10 cellular contexts compared by ENCODE assay signal in the genomic region with DNA sequence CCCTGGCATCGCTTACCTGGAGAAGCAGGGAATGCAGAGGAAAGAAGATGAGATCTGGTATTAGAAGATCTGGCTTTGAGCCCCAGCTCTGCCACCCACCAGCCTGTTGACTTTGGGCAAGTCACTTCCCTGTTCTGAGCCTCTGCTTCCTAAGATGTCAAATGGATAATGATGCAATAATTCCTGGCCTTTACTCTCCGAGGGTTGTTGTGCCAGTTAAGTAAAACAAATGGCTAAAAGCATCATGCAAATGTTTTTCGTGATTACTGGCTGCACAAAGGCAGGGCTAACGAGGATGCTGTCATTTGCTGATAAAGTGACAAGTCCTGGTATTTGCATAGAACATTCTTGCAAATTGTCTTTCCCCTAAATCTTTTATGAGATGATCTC. TPM values are rescaled to one million over a fixed set of nuclear protein-coding genes. Genes with fewer than 3 reads are reported as not detected.
DNase-seq lines count a peak whose midpoint lies in the region; ATAC-seq and TF ChIP-seq lines count a peak whose summit lies in the region.
"Had no signal": no experiment of that assay in that cellular context is flagged by ENCODE, and none has a peak within 500 bp of the region (broad histone marks: within the 10 kb centered on the region; RNA-seq: fewer than 3 reads in every experiment).

No MANE protein-coding gene starts in this region.

- peaks cover 36% of the 10 kb centered on the region for H3K4me1 ChIP-seq in CD4-positive, alpha-beta memory T cell (ENCODE audit: insufficient read depth, low read length)

- POLR2A ChIA-PET in CD4-positive, alpha-beta memory T cell (lab: Charles Lee; ENCODE audit: partially characterized antibody): interaction anchor here (5.8 to 9.7 kb wide), 2 partner anchors 13 to 76 kb away, joined by 157 to 225 read pairs; partner anchors contain the start of genes AP1G1 and IST1
- POLR2A ChIA-PET in naive thymus-derived CD8-positive, alpha-beta T cell (lab: Charles Lee): interaction anchor here (0.8 to 5.9 kb wide), 3 partner anchors 10 to 77 kb away, joined by 3 to 121 read pairs (median 4); partner anchors contain the start of gene IST1

- H3K27ac ChIP-seq in CD4-positive, alpha-beta memory T cell (ENCODE audit: low read depth, low read length): no peak overlapping the region

- no peaks in the 10 kb centered on the region for H3K36me3 ChIP-seq in CD4-positive, alpha-beta memory T cell (ENCODE audit: insufficient read depth, low read length)

- intact Hi-C loops in CD4-positive, alpha-beta memory T cell (cut with micrococcal nuclease): no loop called here
- intact Hi-C loops in activated T-helper 2 cell treated with anti-CD3 and anti-CD28 coated beads, Interferon-gamma antibody, Interleukin-2, Interleukin-4, amounts not matched to agents 10 μg/mL and 5 μg/mL and 100 μg/mL, durations not matched to agents 14 hours and 24 hours and 36 hours (cut with micrococcal nuclease): loop anchor here (2.0 kb wide), 1 partner anchor 76 kb away; the partner anchor contains the start of gene AP1G1

- H3K4me3 ChIP-seq in CD4-positive, alpha-beta memory T cell (ENCODE audit: low read length in 2 of 2): no peak overlapping the region
- H3K4me3 ChIP-seq in LNCaP clone FGC (ENCODE audit: low read depth, low read length): no peak overlapping the region

- no peak for ATAC-seq in naive thymus-derived CD8-positive, alpha-beta T cell
- no peak for ATAC-seq in HG03108 (IDR thresholded peaks at IDR 0.05; ENCODE audit: unreplicated experiment)
- ATAC-seq: esophagus mucosa, left colon had no signal

- H3K36me3 Mint-ChIP-seq in CD4-positive, alpha-beta memory T cell: peaks cover 0 to 26% of the 10 kb centered on the region in 2 donors
- H3K36me3 Mint-ChIP-seq in activated T-helper 2 cell treated with anti-CD3 and anti-CD28 coated beads, Interferon-gamma antibody, Interleukin-2, Interleukin-4, amounts not matched to agents 10 μg/mL and 5 μg/mL and 100 μg/mL, durations not matched to agents 14 hours and 24 hours and 36 hours (ENCODE audit: low read depth): peaks cover 8% of the 10 kb centered on the region
- H3K36me3 Mint-ChIP-seq in naive thymus-derived CD8-positive, alpha-beta T cell: no peaks in the 10 kb centered on the region

- H3K9me3 ChIP-seq in CD4-positive, alpha-beta memory T cell (ENCODE audit: control insufficient read depth in 1 of 2, low read length in 2 of 2): no peaks in the 10 kb centered on the region

- DNase-seq in CD4-positive, alpha-beta memory T cell: no peak
- DNase-seq in LNCaP clone FGC (ENCODE audit: low read depth) (peak; percentile 39), NCI-H1092 (lab: John Stamatoyannopoulos, UW) (no peak), NCI-H128 (lab: John Stamatoyannopoulos, UW; ENCODE audit: unreplicated experiment) (no peak), NCI-H1436 treated with DMSO at 0.1 percent for 48 hours (lab: John Stamatoyannopoulos, UW) (no peak)
- DNase-seq in activated T-helper 2 cell treated with anti-CD3 and anti-CD28 coated beads, Interferon-gamma antibody, Interleukin-2, Interleukin-4, amounts not matched to agents 10 μg/mL and 5 μg/mL and 100 μg/mL, durations not matched to agents 14 hours and 24 hours and 36 hours (ENCODE audit: low spot score): no peak
- DNase-seq in naive thymus-derived CD8-positive, alpha-beta T cell: no peak

- H3K4me3 Mint-ChIP-seq in CD4-positive, alpha-beta memory T cell: peak overlapping the region; percentile 92 to 99 (median 95)
- H3K4me3 Mint-ChIP-seq in activated T-helper 2 cell treated with anti-CD3 and anti-CD28 coated beads, Interferon-gamma antibody, Interleukin-2, Interleukin-4, amounts not matched to agents 10 μg/mL and 5 μg/mL and 100 μg/mL, durations not matched to agents 14 hours and 24 hours and 36 hours (ENCODE audit: low read depth): peak overlapping the region; percentile 96
- peak overlapping the region; percentile 92 to 99 (median 94) for H3K4me3 Mint-ChIP-seq in naive thymus-derived CD8-positive, alpha-beta T cell

- TF ChIP-seq CTCF in LNCaP clone FGC (IDR thresholded peaks at IDR 0.05; ENCODE audit: control insufficient read depth, extremely low read depth, insufficient read depth): no peak

- peak overlapping the region; percentile 61 to 100 (median 92) for H3K27ac Mint-ChIP-seq in CD4-positive, alpha-beta memory T cell
- no peak overlapping the region for H3K27ac Mint-ChIP-seq in activated T-helper 2 cell treated with anti-CD3 and anti-CD28 coated beads, Interferon-gamma antibody, Interleukin-2, Interleukin-4, amounts not matched to agents 10 μg/mL and 5 μg/mL and 100 μg/mL, durations not matched to agents 14 hours and 24 hours and 36 hours
- H3K27ac Mint-ChIP-seq in naive thymus-derived CD8-positive, alpha-beta T cell: peak overlapping the region in 9 of 10 donors; percentile 2 to 98 (median 78)

- H3K4me1 Mint-ChIP-seq in CD4-positive, alpha-beta memory T cell: peaks cover 29 to 45% (median 35%) of the 10 kb centered on the region in 4 donors
- H3K4me1 Mint-ChIP-seq in activated T-helper 2 cell treated with anti-CD3 and anti-CD28 coated beads, Interferon-gamma antibody, Interleukin-2, Interleukin-4, amounts not matched to agents 10 μg/mL and 5 μg/mL and 100 μg/mL, durations not matched to agents 14 hours and 24 hours and 36 hours (ENCODE audit: low read depth): peaks cover 35% of the 10 kb centered on the region
- H3K4me1 Mint-ChIP-seq in naive thymus-derived CD8-positive, alpha-beta T cell: peaks cover 25 to 42% (median 41%) of the 10 kb centered on the region in 4 donors

- peaks cover 0 to 3% of the 10 kb centered on the region in 2 donors for H3K27me3 Mint-ChIP-seq in CD4-positive, alpha-beta memory T cell
- H3K27me3 Mint-ChIP-seq in activated T-helper 2 cell treated with anti-CD3 and anti-CD28 coated beads, Interferon-gamma antibody, Interleukin-2, Interleukin-4, amounts not matched to agents 10 μg/mL and 5 μg/mL and 100 μg/mL, durations not matched to agents 14 hours and 24 hours and 36 hours (ENCODE audit: low read depth): peaks cover 9% of the 10 kb centered on the region
- peaks cover 0 to 2% (median 0%) of the 10 kb centered on the region in 5 donors for H3K27me3 Mint-ChIP-seq in naive thymus-derived CD8-positive, alpha-beta T cell

- H3K9me3 Mint-ChIP-seq in CD4-positive, alpha-beta memory T cell: peaks cover 0 to 3% (median 0%) of the 10 kb centered on the region in 8 donors
- no peaks in the 10 kb centered on the region for H3K9me3 Mint-ChIP-seq in activated T-helper 2 cell treated with anti-CD3 and anti-CD28 coated beads, Interferon-gamma antibody, Interleukin-2, Interleukin-4, amounts not matched to agents 10 μg/mL and 5 μg/mL and 100 μg/mL, durations not matched to agents 14 hours and 24 hours and 36 hours
- H3K9me3 Mint-ChIP-seq in naive thymus-derived CD8-positive, alpha-beta T cell: peaks cover 0 to 2% (median 0%) of the 10 kb centered on the region in 9 donors

- CTCF ChIA-PET in CD4-positive, alpha-beta memory T cell (lab: Charles Lee; ENCODE audit: partially characterized antibody): interaction anchor here (1.0 to 2.3 kb wide), 5 partner anchors 14 to 77 kb away, joined by 3 to 7 read pairs (median 3); partner anchors contain the start of gene AP1G1

- no peaks in the 10 kb centered on the region for H3K27me3 ChIP-seq in CD4-positive, alpha-beta memory T cell (ENCODE audit: insufficient read depth, low read length)

RNA-seq across cellular contexts. Expression of gene ZNF821, which starts 1.3 kb away (rescaled TPM):
- total RNA-seq in CD4-positive, alpha-beta memory T cell: 1 to 10 TPM; 8.0 to 9.7 TPM
- polyA plus RNA-seq in CD4-positive, alpha-beta memory T cell: 10 to 100 TPM in 1 of 2 donors, 1 to 10 TPM in 1; 9.7 to 10.4 TPM
- total RNA-seq in activated T-helper 2 cell treated with anti-CD3 and anti-CD28 coated beads, Interferon-gamma antibody, Interleukin-2, Interleukin-4, amounts not matched to agents 10 μg/mL and 5 μg/mL and 100 μg/mL, durations not matched to agents 14 hours and 24 hours and 36 hours: 7.9 and 9.2 TPM in 2 replicates
- 1 to 10 TPM; 4.3 to 5.1 TPM for total RNA-seq in naive thymus-derived CD8-positive, alpha-beta T cell
- 1 to 10 TPM; 4.3 to 5.4 (median 4.9) TPM for polyA plus RNA-seq in naive thymus-derived CD8-positive, alpha-beta T cell

RNA-seq across cellular contexts. Expression of gene IST1, which starts 10.1 kb away (rescaled TPM):
- 100 to 1,000 TPM; 282 to 287 TPM for total RNA-seq in CD4-positive, alpha-beta memory T cell
- 100 to 1,000 TPM; 180 to 181 TPM for polyA plus RNA-seq in CD4-positive, alpha-beta memory T cell
- 158 and 167 TPM in 2 replicates for total RNA-seq in activated T-helper 2 cell treated with anti-CD3 and anti-CD28 coated beads, Interferon-gamma antibody, Interleukin-2, Interleukin-4, amounts not matched to agents 10 μg/mL and 5 μg/mL and 100 μg/mL, durations not matched to agents 14 hours and 24 hours and 36 hours
- 100 to 1,000 TPM; 270 to 298 TPM for total RNA-seq in naive thymus-derived CD8-positive, alpha-beta T cell
- polyA plus RNA-seq in naive thymus-derived CD8-positive, alpha-beta T cell: 100 to 1,000 TPM; 115 to 161 (median 115) TPM

RNA-seq across cellular contexts. Expression of gene ATXN1L, which starts 39.5 kb away (rescaled TPM):
- 10 to 100 TPM; 29.6 to 31.6 TPM for total RNA-seq in CD4-positive, alpha-beta memory T cell
- 10 to 100 TPM; 10.0 to 10.5 TPM for polyA plus RNA-seq in CD4-positive, alpha-beta memory T cell
- 17.2 and 19.7 TPM in 2 replicates for total RNA-seq in activated T-helper 2 cell treated with anti-CD3 and anti-CD28 coated beads, Interferon-gamma antibody, Interleukin-2, Interleukin-4, amounts not matched to agents 10 μg/mL and 5 μg/mL and 100 μg/mL, durations not matched to agents 14 hours and 24 hours and 36 hours
- total RNA-seq in naive thymus-derived CD8-positive, alpha-beta T cell: 10 to 100 TPM; 34.2 to 35.6 TPM
- polyA plus RNA-seq in naive thymus-derived CD8-positive, alpha-beta T cell: 1 to 10 TPM; 4.8 to 8.5 (median 7.5) TPM
